In genomic region chr1:182229907-182230522, GRCh38 we compare ENCODE assay signal across 11 cellular contexts.
DNase-seq lines count a peak whose midpoint lies in the region; ATAC-seq, FAIRE-seq and TF ChIP-seq lines count a peak whose summit lies in the region.
"Had no signal": no experiment of that assay in that cellular context is flagged by ENCODE, and none has a peak within 500 bp of the region (broad histone marks: within the 10 kb centered on the region; RNA-seq: fewer than 3 reads in every experiment).

No MANE protein-coding gene starts in this region.

- no peak for FAIRE-seq in HTR-8/SVneo (lab: Jason Lieb, UNC)

- H3K4me1 Mint-ChIP-seq in Caco-2 (ENCODE audit: low read depth, unreplicated experiment) (no peaks in the 10 kb centered on the region), T-helper 17 cell (peaks cover 2% of the 10 kb centered on the region)
- H3K4me1 Mint-ChIP-seq: B cell had no signal

- no peaks in the 10 kb centered on the region for H3K4me1 ChIP-seq in Caco-2
- H3K4me1 ChIP-seq: parathyroid adenoma had no signal

- peak; percentile 35 for DNase-seq in COLO668 (lab: John Stamatoyannopoulos, UW; ENCODE audit: unreplicated experiment)
- DNase-seq in NCI-H1092 treated with DMSO at 0.1 percent for 48 hours (lab: John Stamatoyannopoulos, UW): peak; percentile 82
- peak; percentile 69 for DNase-seq in NCI-H82 treated with DMSO at 0.1 percent for 48 hours (lab: John Stamatoyannopoulos, UW; ENCODE audit: unreplicated experiment)
- DNase-seq in left ventricle myocardium superior: no peak
- no peak for DNase-seq in HTR-8/SVneo (ENCODE audit: insufficient read length, low spot score)
- DNase-seq in Caco-2: no peak
- no peak for DNase-seq in activated effector memory CD4-positive, alpha-beta T cell treated with anti-CD3 and anti-CD28 coated beads, Interleukin-2, amount 50 U/mL, for 16 hours
- DNase-seq in T-helper 17 cell: no peak

- no peak for TF ChIP-seq CTCF in Caco-2 (IDR thresholded peaks at IDR 0.05; ENCODE audit: insufficient read depth in 1 of 2, low read depth in 1 of 2, low read length in 1 of 2, severe bottlenecking in 1 of 2, unreplicated experiment in 1 of 2)

- H3K9me3 ChIP-seq in Caco-2: no peaks in the 10 kb centered on the region
- H3K9me3 ChIP-seq in T-helper 17 cell (ENCODE audit: control insufficient read depth, low read length, poor library complexity, severe bottlenecking): no peaks in the 10 kb centered on the region

- ATAC-seq in left ventricle myocardium superior (peak; percentile 92), T-helper 17 cell (no peak)

- H3K4me3 ChIP-seq in Caco-2 (ENCODE audit: low read depth, low read length): no peak overlapping the region
- H3K4me3 ChIP-seq: SK-N-MC had no signal

- no peaks in the 10 kb centered on the region for H3K27me3 ChIP-seq in Caco-2 (replicated peaks; ENCODE audit: control insufficient read depth, insufficient read depth, low read length)

- H3K36me3 ChIP-seq in Caco-2 (ENCODE audit: control insufficient read depth, insufficient read depth, low read length): no peaks in the 10 kb centered on the region

- CTCF ChIA-PET in Caco-2 (lab: Charles Lee): interaction anchor here (0.9 kb wide), 1 partner anchor 167 kb away, joined by 3 read pairs; no protein-coding TSS in a partner anchor

- intact Hi-C loops in left ventricle myocardium superior (cut with micrococcal nuclease): no loop called here
- intact Hi-C loops in Caco-2 (cut with micrococcal nuclease; ENCODE audit: unreplicated experiment): no loop called here

- H3K9me3 Mint-ChIP-seq in Caco-2 (ENCODE audit: unreplicated experiment): no peaks in the 10 kb centered on the region

- H3K27me3 Mint-ChIP-seq in Caco-2 (ENCODE audit: insufficient read depth, unreplicated experiment) (no peaks in the 10 kb centered on the region), T-helper 17 cell (no peaks in the 10 kb centered on the region)

- H3K27ac Mint-ChIP-seq in Caco-2 (ENCODE audit: unreplicated experiment) (no peak overlapping the region), T-helper 17 cell (no peak overlapping the region)
- H3K27ac Mint-ChIP-seq: B cell had no signal

- no TSS peak for BruUV-seq in Caco-2 (replicated peaks; lab: Mats Ljungman, UMichigan)

- H3K36me3 Mint-ChIP-seq in Caco-2 (ENCODE audit: insufficient read depth, unreplicated experiment) (no peaks in the 10 kb centered on the region), T-helper 17 cell (ENCODE audit: low read depth) (peaks cover 3% of the 10 kb centered on the region)

- POLR2A ChIA-PET in Caco-2 (lab: Charles Lee): no interaction called here

- H3K4me3 Mint-ChIP-seq in Caco-2 (ENCODE audit: unreplicated experiment) (no peak overlapping the region), T-helper 17 cell (no peak overlapping the region)
- H3K4me3 Mint-ChIP-seq: B cell had no signal

Comparison
In these comparisons a context has a peak if more than half of its experiments do, and no peak if none do; other contexts are left out.
1. DNase-seq: peak in COLO668 (single experiment), NCI-H1092 treated with DMSO at 0.1 percent for 48 hours (single experiment) and NCI-H82 treated with DMSO at 0.1 percent for 48 hours (single experiment); none in left ventricle myocardium superior (single experiment), HTR-8/SVneo (single experiment), Caco-2 (0 of 2), activated effector memory CD4-positive, alpha-beta T cell treated with anti-CD3 and anti-CD28 coated beads, Interleukin-2, amount 50 U/mL, for 16 hours (single experiment) and T-helper 17 cell (0 of 3).